9 cellular contexts compared by ENCODE assay signal in the genomic region with DNA sequence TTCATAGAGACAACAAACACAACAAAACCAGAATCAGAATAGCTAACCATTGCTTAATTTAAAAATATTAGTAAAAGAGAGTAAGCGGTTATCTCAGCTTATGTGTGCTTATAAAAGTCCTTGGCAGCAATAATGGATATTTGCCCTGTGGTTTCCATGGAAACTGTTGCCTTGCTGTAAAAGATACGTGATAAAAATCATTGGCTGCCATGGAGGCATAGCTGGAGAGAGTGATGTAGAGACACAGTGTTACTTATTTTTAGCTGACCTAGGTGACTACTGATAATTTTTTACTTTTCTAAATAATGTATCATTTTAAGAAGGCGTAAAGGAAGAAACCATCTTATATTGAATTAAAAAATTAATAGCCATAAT.
DNase-seq lines count a peak whose midpoint lies in the region; ATAC-seq and TF ChIP-seq lines count a peak whose summit lies in the region.
"Had no signal": no experiment of that assay in that cellular context is flagged by ENCODE, and none has a peak within 500 bp of the region (broad histone marks: within the 10 kb centered on the region; RNA-seq: fewer than 3 reads in every experiment).

No MANE protein-coding gene starts in this region.

- peak overlapping the region; percentile 52 to 66 for H3K27ac ChIP-seq in breast epithelium
- H3K27ac ChIP-seq in neural progenitor cell, result peak overlapping the region; percentile 74

- intact Hi-C loops in Caco-2 (cut with micrococcal nuclease; ENCODE audit: unreplicated experiment) (no loop called here), breast epithelium (cut with DNase I; ENCODE audit: low total_unique reads) (no loop called here)

- no peak overlapping the region for H3K9ac ChIP-seq in neural progenitor cell

- CTCF ChIA-PET in Caco-2 (lab: Charles Lee), result interaction anchor here (0.5 to 2.0 kb wide), 3 partner anchors 9 to 134 kb away, joined by 3 to 16 read pairs (median 5); a partner anchor contains a TSS

- H3K4me1 Mint-ChIP-seq in Caco-2 (ENCODE audit: low read depth, unreplicated experiment), result peaks cover 7% of the 10 kb centered on the region
- peaks cover 19% of the 10 kb centered on the region for H3K4me1 Mint-ChIP-seq in neural progenitor cell

- H3K27me3 ChIP-seq in Caco-2 (replicated peaks; ENCODE audit: control insufficient read depth, insufficient read depth, low read length), result no peaks in the 10 kb centered on the region
- H3K27me3 ChIP-seq in breast epithelium, result no peaks in the 10 kb centered on the region
- H3K27me3 ChIP-seq in neural progenitor cell, result no peaks in the 10 kb centered on the region

- TF ChIP-seq CTCF in Caco-2 (IDR thresholded peaks at IDR 0.05; ENCODE audit: insufficient read depth in 1 of 2, low read depth in 1 of 2, low read length in 1 of 2, severe bottlenecking in 1 of 2, unreplicated experiment in 1 of 2) (no peak), breast epithelium (IDR thresholded peaks at IDR 0.05) (no peak), neural progenitor cell (IDR thresholded peaks at IDR 0.05) (no peak)

- H3K9me3 Mint-ChIP-seq in Caco-2 (ENCODE audit: unreplicated experiment) (no peaks in the 10 kb centered on the region), neural progenitor cell (peaks cover 2% of the 10 kb centered on the region)

- H3K9me3 ChIP-seq in Caco-2 (no peaks in the 10 kb centered on the region; the same call in 1 of the 2 replicates), breast epithelium (no peaks in the 10 kb centered on the region), neural progenitor cell (ENCODE audit: low read depth) (no peaks in the 10 kb centered on the region)
- H3K9me3 ChIP-seq: mucosa of descending colon had no signal

- H3K4me3 ChIP-seq in Caco-2 (ENCODE audit: low read depth, low read length), result no peak overlapping the region
- peak overlapping the region in 2 of 3 donors; percentile 18 for H3K4me3 ChIP-seq in breast epithelium
- H3K4me3 ChIP-seq in neural progenitor cell, result no peak overlapping the region
- H3K4me3 ChIP-seq: mucosa of descending colon had no signal

- peak in 1 of 2 experiments; percentile 56 for DNase-seq in Caco-2
- DNase-seq in NCI-H1694 treated with DMSO at 0.1 percent for 48 hours (lab: John Stamatoyannopoulos, UW), result peak; percentile 43
- DNase-seq in breast epithelium (ENCODE audit: low spot score in 2 of 2), result no peak
- DNase-seq in neural progenitor cell (ENCODE audit: low spot score), result no peak
- no peak for DNase-seq in germinal center (ENCODE audit: low spot score)

- H3K27ac Mint-ChIP-seq in Caco-2 (ENCODE audit: unreplicated experiment) (peak overlapping the region; percentile 23), neural progenitor cell (peak overlapping the region; percentile 11)

- H3K27me3 Mint-ChIP-seq in Caco-2 (ENCODE audit: insufficient read depth, unreplicated experiment), result no peaks in the 10 kb centered on the region
- H3K27me3 Mint-ChIP-seq in neural progenitor cell (ENCODE audit: insufficient read depth, low read depth), result no peaks in the 10 kb centered on the region

- POLR2A ChIA-PET in Caco-2 (lab: Charles Lee), result no interaction called here

- TF ChIP-seq POLR2A in breast epithelium (IDR thresholded peaks at IDR 0.05), result no peak

- no peak overlapping the region for H2AFZ ChIP-seq in neural progenitor cell (replicated peaks)

- no peak for ATAC-seq in GM21367 (IDR thresholded peaks at IDR 0.05; ENCODE audit: unreplicated experiment)
- no peak for ATAC-seq in HG03097 (IDR thresholded peaks at IDR 0.05; ENCODE audit: low FRiP score, unreplicated experiment)
- no peak for ATAC-seq in GM21515 (IDR thresholded peaks at IDR 0.05; ENCODE audit: unreplicated experiment)
- ATAC-seq: mucosa of descending colon had no signal

- H3K79me2 ChIP-seq in neural progenitor cell (ENCODE audit: low read depth), result peaks cover 6% of the 10 kb centered on the region

- H3K4me2 ChIP-seq in neural progenitor cell, result peak overlapping the region; percentile 54

- peaks cover 33% of the 10 kb centered on the region for H3F3A ChIP-seq in neural progenitor cell (ENCODE audit: low read depth)

- H3K36me3 Mint-ChIP-seq in Caco-2 (ENCODE audit: insufficient read depth, unreplicated experiment), result peaks cover 6% of the 10 kb centered on the region
- H3K36me3 Mint-ChIP-seq in neural progenitor cell, result peaks cover 3% of the 10 kb centered on the region

- H3K4me1 ChIP-seq in Caco-2 (no peaks in the 10 kb centered on the region), breast epithelium (no peaks in the 10 kb centered on the region), neural progenitor cell (peaks cover 16% of the 10 kb centered on the region)

- BruUV-seq in Caco-2 (replicated peaks; lab: Mats Ljungman, UMichigan), result no TSS peak

- no peaks in the 10 kb centered on the region for H3K36me3 ChIP-seq in Caco-2 (ENCODE audit: control insufficient read depth, insufficient read depth, low read length)
- no peaks in the 10 kb centered on the region for H3K36me3 ChIP-seq in breast epithelium
- H3K36me3 ChIP-seq in neural progenitor cell, result no peaks in the 10 kb centered on the region

- peaks cover 8% of the 10 kb centered on the region for H4K20me1 ChIP-seq in neural progenitor cell (ENCODE audit: low read depth)

- H3K4me3 Mint-ChIP-seq in Caco-2 (ENCODE audit: unreplicated experiment), result no peak overlapping the region
- H3K4me3 Mint-ChIP-seq in neural progenitor cell, result no peak overlapping the region

Comparison
In these comparisons a context has a peak if more than half of its experiments do, and no peak if none do; other contexts are left out.
1. H3K4me3 ChIP-seq: peak in breast epithelium (2 of 3); none in Caco-2 (single experiment) and neural progenitor cell (single experiment).